ENCODE assay signal across 21 cellular contexts in genomic region chr4:186755550-186756519, GRCh38. TPM values are rescaled to one million over a fixed set of nuclear protein-coding genes. Genes with fewer than 3 reads are reported as not detected.
DNase-seq lines count a peak whose midpoint lies in the region; ATAC-seq and TF ChIP-seq lines count a peak whose summit lies in the region.
"Had no signal": no experiment of that assay in that cellular context is flagged by ENCODE, and none has a peak within 500 bp of the region (broad histone marks: within the 10 kb centered on the region; RNA-seq: fewer than 3 reads in every experiment).

No MANE protein-coding gene starts in this region.

- TF ChIP-seq POLR2A in IMR-90 (IDR thresholded peaks at IDR 0.05; ENCODE audit: low read depth, low read length): no peak

- H3K18ac ChIP-seq in IMR-90 (ENCODE audit: low read depth, low read length) (no peak overlapping the region), mesendoderm (ENCODE audit: low read length) (no peak overlapping the region)

- 0 out of 2 replicates have a peak overlapping the region, but pooled peaks have one; percentile 10 for H3K14ac ChIP-seq in IMR-90 (replicated peaks; ENCODE audit: low read depth, low read length)

- no peak overlapping the region for H3K4ac ChIP-seq in IMR-90 (ENCODE audit: low read depth, low read length)
- H3K4ac ChIP-seq in mesendoderm (ENCODE audit: low read depth, low read length): no peak overlapping the region

- H3K27ac ChIP-seq in IMR-90 (ENCODE audit: insufficient read depth, low read length) (no peak overlapping the region), osteoblast (ENCODE audit: low read depth, low read length) (no peak overlapping the region), mesendoderm (ENCODE audit: low read depth, low read length) (no peak overlapping the region)
- H3K27ac ChIP-seq: heart left ventricle, SJSA1 had no signal

- H4K20me1 ChIP-seq in IMR-90 (ENCODE audit: insufficient read depth, low read length) (no peaks in the 10 kb centered on the region), osteoblast (ENCODE audit: insufficient read depth, low read length) (no peaks in the 10 kb centered on the region)

- no TSS peak for BruUV-seq in IMR-90 (replicated peaks; lab: Mats Ljungman, UMichigan)

- H2AK5ac ChIP-seq in IMR-90 (ENCODE audit: low read depth, low read length): no peak overlapping the region
- H2AK5ac ChIP-seq in mesendoderm (ENCODE audit: low read length): no peak overlapping the region

- H2AK9ac ChIP-seq in IMR-90 (replicated peaks; ENCODE audit: low read depth, low read length, poor library complexity): no peak overlapping the region

- H3K4me2 ChIP-seq in IMR-90 (ENCODE audit: low read depth, low read length): no peak overlapping the region
- no peak overlapping the region for H3K4me2 ChIP-seq in osteoblast (ENCODE audit: insufficient read depth, low read length)
- no peak overlapping the region for H3K4me2 ChIP-seq in mesendoderm (ENCODE audit: low read length)

- H3K23ac ChIP-seq in IMR-90 (ENCODE audit: low read depth, low read length) (no peak overlapping the region), mesendoderm (ENCODE audit: low read length) (no peak overlapping the region)

- H4K5ac ChIP-seq in IMR-90 (ENCODE audit: low read depth, low read length): peak overlapping the region; percentile 26; the same call in 1 of the 2 replicates
- H4K5ac ChIP-seq in mesendoderm (ENCODE audit: low read length): no peak overlapping the region

- H3K79me2 ChIP-seq in osteoblast (ENCODE audit: insufficient read depth, low read length): no peaks in the 10 kb centered on the region
- no peaks in the 10 kb centered on the region for H3K79me2 ChIP-seq in mesendoderm (ENCODE audit: control insufficient read depth, insufficient read depth, low read length)

- H3K9ac ChIP-seq in IMR-90 (ENCODE audit: low read depth, low read length): no peak overlapping the region
- H3K9ac ChIP-seq in mesendoderm (ENCODE audit: low read length): no peak overlapping the region

- WGBS in IMR-90 (ENCODE audit: extremely low coverage in 2 of 2, insufficient read length in 1 of 2), 2 experiments: 100% methylated on average over 2 of the region's 8 CpGs; no CpG with 5 or more reads in 1 of the 2 experiments
- no CpG with 5 or more reads among the region's 8 CpGs for WGBS in mesendoderm (ENCODE audit: extremely low coverage, insufficient coverage, low lambda C conversion rate)

- H3K36me3 Mint-ChIP-seq in activated naive CD4-positive, alpha-beta T cell treated with anti-CD3 and anti-CD28 coated beads for 36 hours (ENCODE audit: low read depth): no peaks in the 10 kb centered on the region

- ATAC-seq in GM18907 (IDR thresholded peaks at IDR 0.05; ENCODE audit: unreplicated experiment) (peak; percentile 94), IMR-90 (ENCODE audit: low read depth) (no peak; the same call in 1 of the 2 replicates), HG03196 (IDR thresholded peaks at IDR 0.05; ENCODE audit: unreplicated experiment) (no peak)
- ATAC-seq: heart left ventricle, sciatic nerve had no signal

- no peaks in the 10 kb centered on the region for H3K27me3 ChIP-seq in IMR-90 (ENCODE audit: control insufficient read depth, insufficient read depth, low read length)
- no peaks in the 10 kb centered on the region for H3K27me3 ChIP-seq in osteoblast (ENCODE audit: insufficient read depth, low read length)
- H3K27me3 ChIP-seq in mesendoderm (ENCODE audit: insufficient read depth, low read length, poor library complexity): no peaks in the 10 kb centered on the region
- H3K27me3 ChIP-seq: heart left ventricle, SJSA1 had no signal

- no peaks in the 10 kb centered on the region for H3K27me3 Mint-ChIP-seq in activated naive CD4-positive, alpha-beta T cell treated with anti-CD3 and anti-CD28 coated beads for 36 hours (ENCODE audit: low read depth)
- H3K27me3 Mint-ChIP-seq: central memory CD8-positive, alpha-beta T cell had no signal

- H3K4me1 ChIP-seq in IMR-90 (ENCODE audit: control insufficient read depth, insufficient read depth, low read length): peaks cover 3% of the 10 kb centered on the region
- H3K4me1 ChIP-seq in osteoblast (ENCODE audit: insufficient read depth, low read length): peaks cover 6% of the 10 kb centered on the region
- no peaks in the 10 kb centered on the region for H3K4me1 ChIP-seq in mesendoderm (ENCODE audit: control insufficient read depth, low read depth, low read length)
- H3K4me1 ChIP-seq: heart left ventricle had no signal

- H2BK5ac ChIP-seq in IMR-90 (ENCODE audit: low read depth, low read length, poor library complexity, severe bottlenecking) (no peak overlapping the region), mesendoderm (ENCODE audit: low read length) (no peak overlapping the region)

- no peak overlapping the region for H3K4me3 Mint-ChIP-seq in activated naive CD4-positive, alpha-beta T cell treated with anti-CD3 and anti-CD28 coated beads for 36 hours
- H3K4me3 Mint-ChIP-seq: central memory CD8-positive, alpha-beta T cell; T-helper 2 cell treated with Interferon-gamma antibody and Interleukin-4, amounts not matched to agents 5 μg/mL and 100 μg/mL, for 36 hours had no signal

- H2BK15ac ChIP-seq in IMR-90 (ENCODE audit: low read depth, low read length) (no peak overlapping the region; the same call in 2 of the 3 replicates), mesendoderm (replicated peaks; ENCODE audit: low read depth) (no peak overlapping the region)

- no peak overlapping the region for H2BK120ac ChIP-seq in IMR-90 (ENCODE audit: low read depth, low read length)
- H2BK120ac ChIP-seq in mesendoderm (ENCODE audit: low read depth, low read length): no peak overlapping the region

- no peak overlapping the region for H4K8ac ChIP-seq in IMR-90 (ENCODE audit: low read depth in 2 of 2, low read length in 2 of 2)
- no peak overlapping the region for H4K8ac ChIP-seq in mesendoderm (ENCODE audit: low read depth, low read length)

- no peak for TF ChIP-seq CTCF in IMR-90 (conservative IDR thresholded peaks at IDR 0.05; ENCODE audit: low read depth, low read length)
- no peak for TF ChIP-seq CTCF in osteoblast (IDR thresholded peaks at IDR 0.05; ENCODE audit: extremely low read depth, low read depth, low read length)

- in situ Hi-C loops in IMR-90 (cut with MboI; ENCODE audit: low sequenced_read_pairs): no loop called here

- H2AFZ ChIP-seq in IMR-90 (replicated peaks; ENCODE audit: low read length, poor library complexity): no peak overlapping the region
- peak overlapping the region; percentile 25 for H2AFZ ChIP-seq in osteoblast (ENCODE audit: low read length)

- POLR2A ChIA-PET in IMR-90 (lab: Charles Lee; ENCODE audit: unreplicated experiment): no interaction called here

- CTCF ChIA-PET in IMR-90 (lab: Yijun Ruan, JAX): interaction anchor here (0.6 to 1.2 kb wide), 2 partner anchors 9 to 75 kb away, joined by 3 read pairs; no protein-coding TSS in a partner anchor
- CTCF ChIA-PET in activated naive CD4-positive, alpha-beta T cell treated with anti-CD3 and anti-CD28 coated beads for 36 hours (lab: Charles Lee): no interaction called here

- H3K27ac Mint-ChIP-seq in activated naive CD4-positive, alpha-beta T cell treated with anti-CD3 and anti-CD28 coated beads for 36 hours: no peak overlapping the region
- H3K27ac Mint-ChIP-seq: T-helper 2 cell treated with Interferon-gamma antibody and Interleukin-4, amounts not matched to agents 5 μg/mL and 100 μg/mL, for 36 hours had no signal

- dilution Hi-C loops in IMR-90 (cut with HindIII; ENCODE audit: low sequenced_read_pairs, unreplicated experiment): no loop called here

- H3K4me3 ChIP-seq in IMR-90 (ENCODE audit: insufficient read depth, low read depth, low read length): no peak overlapping the region
- no peak overlapping the region for H3K4me3 ChIP-seq in osteoblast (ENCODE audit: insufficient read depth, low read length)
- H3K4me3 ChIP-seq in mesendoderm (ENCODE audit: low read length): no peak overlapping the region
- H3K4me3 ChIP-seq: heart left ventricle, SJSA1 had no signal

- no peak for TF ChIP-seq RAD21 in IMR-90 (IDR thresholded peaks at IDR 0.05; ENCODE audit: low read length)

- H2BK20ac ChIP-seq in IMR-90 (ENCODE audit: low read depth, low read length): no peak overlapping the region

- H3K9me3 ChIP-seq in IMR-90 (ENCODE audit: control insufficient read depth, insufficient read depth, low read length) (no peaks in the 10 kb centered on the region), osteoblast (ENCODE audit: low read depth, low read length) (no peaks in the 10 kb centered on the region)
- H3K9me3 ChIP-seq: Caco-2, SJSA1 had no signal

- peaks cover 7% of the 10 kb centered on the region for H3K9me3 Mint-ChIP-seq in activated naive CD4-positive, alpha-beta T cell treated with anti-CD3 and anti-CD28 coated beads for 36 hours

- H3K56ac ChIP-seq in IMR-90 (ENCODE audit: extremely low read depth, insufficient read depth, low read length) (no peak overlapping the region), mesendoderm (ENCODE audit: low read length) (no peak overlapping the region)

- H3K79me1 ChIP-seq in IMR-90 (ENCODE audit: low read depth in 1 of 2, low read length in 2 of 2): no peaks in the 10 kb centered on the region
- H3K79me1 ChIP-seq in mesendoderm (ENCODE audit: low read length): no peaks in the 10 kb centered on the region

- no peaks in the 10 kb centered on the region for H3K36me3 ChIP-seq in IMR-90 (ENCODE audit: control insufficient read depth, insufficient read depth, low read length)
- H3K36me3 ChIP-seq in osteoblast (ENCODE audit: insufficient read depth, low read length): no peaks in the 10 kb centered on the region
- no peaks in the 10 kb centered on the region for H3K36me3 ChIP-seq in mesendoderm (ENCODE audit: control insufficient read depth, insufficient read depth, low read length)
- H3K36me3 ChIP-seq: heart left ventricle, SJSA1 had no signal

- DNase-seq in IMR-90: peak; percentile 22
- peak; percentile 81 for DNase-seq in glomerular visceral epithelial cell (ENCODE audit: extremely low spot score)
- DNase-seq in osteoblast (ENCODE audit: insufficient read length, low spot score, missing footprints): peak; percentile 38
- DNase-seq in activated naive CD4-positive, alpha-beta T cell treated with anti-CD3 and anti-CD28 coated beads for 36 hours: no peak
- no peak for DNase-seq in mesendoderm
- DNase-seq: activated effector memory CD4-positive, alpha-beta T cell treated with anti-CD3 and anti-CD28 coated beads, Interleukin-2, amount 50 U/mL, for 16 hours; AML-193; effector memory CD4-positive, alpha-beta T cell; heart left ventricle; NCI-H146; NCI-H446 treated with DMSO at 0.1 percent for 48 hours; occipital lobe; OCI-M1; stimulated activated CD4-positive, alpha-beta T cell treated with anti-CD3 and anti-CD28 coated beads, Interleukin-1b, Interleukin-23, amount 100 ng/mL, for 48 hours had no signal

- H4K91ac ChIP-seq in IMR-90 (ENCODE audit: insufficient read depth, low read depth, low read length): no peak overlapping the region

- H3K4me1 Mint-ChIP-seq in activated naive CD4-positive, alpha-beta T cell treated with anti-CD3 and anti-CD28 coated beads for 36 hours (ENCODE audit: low read depth): no peaks in the 10 kb centered on the region
- H3K4me1 Mint-ChIP-seq: central memory CD8-positive, alpha-beta T cell had no signal

- H3K9me1 ChIP-seq in IMR-90 (ENCODE audit: insufficient read depth, low read length): no peaks in the 10 kb centered on the region; the same call in 1 of the 2 replicates

- intact Hi-C loops in IMR-90 (cut with micrococcal nuclease): no loop called here
- intact Hi-C loops in activated naive CD4-positive, alpha-beta T cell treated with anti-CD3 and anti-CD28 coated beads for 36 hours (cut with micrococcal nuclease): no loop called here

RNA-seq across cellular contexts. Expression of gene FAT1, which starts 32.2 kb away (rescaled TPM):
- 464 and 519 TPM in 2 replicates for total RNA-seq in IMR-90 (2012; rRNA removed)
- 156 and 171 TPM in 2 replicates for polyA plus RNA-seq in IMR-90 (2012; rRNA removed)
- polyA plus RNA-seq in IMR-90 (2012; cell fraction: cytosol; rRNA removed): 126 and 202 TPM in 2 replicates
- 206 and 325 TPM in 2 replicates for polyA plus RNA-seq in IMR-90 (2012; cell fraction: nucleus; rRNA removed; ENCODE audit: low replicate concordance)
- total RNA-seq in osteoblast: 474 and 522 TPM in 2 replicates
- total RNA-seq in activated naive CD4-positive, alpha-beta T cell treated with anti-CD3 and anti-CD28 coated beads for 36 hours: under 1 TPM; 0.02 to 0.43 TPM
- 32.3 TPM for polyA plus RNA-seq in mesendoderm (2013, experiment 1 of 2)
- polyA plus RNA-seq in mesendoderm (2013, experiment 2 of 2): 29.4 TPM

Comparison
In these comparisons a context has a peak if more than half of its experiments do, and no peak if none do; other contexts are left out.
1. DNase-seq: peak in IMR-90 (single experiment), glomerular visceral epithelial cell (single experiment) and osteoblast (single experiment); none in activated naive CD4-positive, alpha-beta T cell treated with anti-CD3 and anti-CD28 coated beads for 36 hours (single experiment) and mesendoderm (single experiment).
2. RNA of gene FAT1, which starts 32.2 kb away (total RNA-seq): 474 to 522 TPM in osteoblast and 464 to 519 TPM in IMR-90; 0.02 to 0.43 TPM in activated naive CD4-positive, alpha-beta T cell treated with anti-CD3 and anti-CD28 coated beads for 36 hours; every median in the first group is over 100 times any median in the second.